Comparison of ENCODE assay signal across 2 cellular contexts in genomic region chr6:125802943-125803377, GRCh38.
TF ChIP-seq lines count a peak whose summit lies in the region.

No MANE protein-coding gene starts in this region.

TF ChIP-seq in GM12891, 5 proteins besides CTCF, POLR2A, EP300 and RAD21:
- TF ChIP-seq PAX5 (IDR thresholded peaks at IDR 0.05; ENCODE audit: insufficient read depth, low read length, severe bottlenecking), result no peak
- TF ChIP-seq TAF1 (IDR thresholded peaks at IDR 0.05; ENCODE audit: low read depth, low read length), result no peak
- TF ChIP-seq SPI1 (IDR thresholded peaks at IDR 0.05; ENCODE audit: low read depth, low read length), result peak; percentile 76

TF ChIP-seq in K562, 482 proteins besides CTCF, POLR2A, EP300 and RAD21:
- peak; percentile 38; the same call in 1 of the 2 replicates for TF ChIP-seq SPI1 (IDR thresholded peaks at IDR 0.05; ENCODE audit: borderline replicate concordance, low read depth, low read length)
- no peak for TF ChIP-seq NBN (IDR thresholded peaks at IDR 0.05; ENCODE audit: low read depth)
